30 cellular contexts compared by ENCODE assay signal in the genomic region with DNA sequence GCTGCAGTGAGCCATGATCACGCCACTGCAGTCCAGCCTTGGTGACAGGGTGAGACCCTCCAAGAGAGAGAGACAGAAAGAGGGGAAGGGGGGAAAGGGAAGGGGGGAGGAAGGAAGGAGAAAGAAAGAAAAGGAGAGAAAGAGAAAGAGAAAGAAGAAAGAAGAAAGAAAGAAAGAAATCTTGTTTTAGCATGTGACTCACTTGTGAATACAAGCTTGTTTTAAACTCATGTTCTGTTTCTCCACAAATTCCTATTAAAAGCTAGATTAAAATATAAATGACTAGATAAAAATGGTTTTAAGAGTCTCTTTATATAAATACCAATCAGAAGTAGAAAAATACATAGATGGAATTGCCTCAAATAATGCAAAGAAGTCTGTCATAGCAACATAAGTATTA. TPM values are rescaled to one million over a fixed set of nuclear protein-coding genes. Genes with fewer than 3 reads are reported as not detected.
DNase-seq lines count a peak whose midpoint lies in the region; ATAC-seq, FAIRE-seq and TF ChIP-seq lines count a peak whose summit lies in the region.
"Had no signal": no experiment of that assay in that cellular context is flagged by ENCODE, and none has a peak within 500 bp of the region (broad histone marks: within the 10 kb centered on the region; RNA-seq: fewer than 3 reads in every experiment).

No MANE protein-coding gene starts in this region.

- H3K4me3 ChIP-seq in HepG2 (replicated peaks in 1 of 3; ENCODE audit: insufficient read depth in 1 of 3, low read depth in 2 of 3, low read length in 3 of 3) (no peak overlapping the region), right lobe of liver (no peak overlapping the region), K562 (no peak overlapping the region), osteoblast (ENCODE audit: insufficient read depth, low read length) (no peak overlapping the region)
- H3K4me3 ChIP-seq: BLaER1, GM12878 had no signal

- intact Hi-C loops in HepG2 (cut with micrococcal nuclease; ENCODE audit: unreplicated experiment) = no loop called here
- intact Hi-C loops in right lobe of liver (cut with DNase I) = no loop called here
- intact Hi-C loops in K562 (cut with micrococcal nuclease) = no loop called here

- no peak for ATAC-seq in HepG2
- ATAC-seq in right lobe of liver = no peak
- no peak for ATAC-seq in K562
- no peak for ATAC-seq in HG03175 (IDR thresholded peaks at IDR 0.05; ENCODE audit: unreplicated experiment)

- no peaks in the 10 kb centered on the region for H3K4me1 ChIP-seq in HepG2 (ENCODE audit: insufficient read depth, low read length)
- no peaks in the 10 kb centered on the region for H3K4me1 ChIP-seq in right lobe of liver
- no peaks in the 10 kb centered on the region for H3K4me1 ChIP-seq in K562 (replicated peaks in 1 of 2; ENCODE audit: control insufficient read depth in 2 of 2, insufficient read depth in 2 of 2, low read length in 2 of 2)
- no peaks in the 10 kb centered on the region for H3K4me1 ChIP-seq in osteoblast (ENCODE audit: insufficient read depth, low read length)
- H3K4me1 ChIP-seq: BE2C had no signal

- no peaks in the 10 kb centered on the region for H3K79me2 ChIP-seq in HepG2 (ENCODE audit: insufficient read depth, low read length)
- H3K79me2 ChIP-seq in K562 (ENCODE audit: control insufficient read depth, insufficient read depth, low read length) = no peaks in the 10 kb centered on the region
- H3K79me2 ChIP-seq in osteoblast (ENCODE audit: insufficient read depth, low read length) = no peaks in the 10 kb centered on the region

- no peak for TF ChIP-seq CTCF in HepG2 (CRISPR knock-in tag; IDR thresholded peaks at IDR 0.05)
- TF ChIP-seq CTCF in right lobe of liver (IDR thresholded peaks at IDR 0.05) = no peak
- TF ChIP-seq CTCF in K562 (IDR thresholded peaks at IDR 0.05 in 2 of 3, conservative IDR thresholded peaks at IDR 0.05 in 1 of 3; ENCODE audit: insufficient read depth in 2 of 3, low read depth in 1 of 3, low read length in 3 of 3) = no peak
- no peak for TF ChIP-seq CTCF in osteoblast (IDR thresholded peaks at IDR 0.05; ENCODE audit: extremely low read depth, low read depth, low read length)

- H3K36me3 ChIP-seq in HepG2 (replicated peaks in 1 of 2; ENCODE audit: control insufficient read depth in 1 of 2, insufficient read depth in 2 of 2, low read length in 2 of 2) (no peaks in the 10 kb centered on the region), right lobe of liver (no peaks in the 10 kb centered on the region), K562 (ENCODE audit: control insufficient read depth, insufficient read depth, low read length) (no peaks in the 10 kb centered on the region), osteoblast (ENCODE audit: insufficient read depth, low read length) (no peaks in the 10 kb centered on the region)
- H3K36me3 ChIP-seq: BE2C, BLaER1 had no signal

- no peak for TF ChIP-seq POLR2A in HepG2 (IDR thresholded peaks at IDR 0.05; ENCODE audit: insufficient read depth in 1 of 2, low read depth in 2 of 2, low read length in 2 of 2)
- no peak for TF ChIP-seq POLR2A in right lobe of liver (IDR thresholded peaks at IDR 0.05)
- no peak for TF ChIP-seq POLR2A in K562 (conservative IDR thresholded peaks at IDR 0.05)

- in situ Hi-C loops in HepG2 (cut with HindIII; ENCODE audit: extremely low pct_ligation_motif_present, low pct_unique_long_range_greater_than_20kb) (no loop called here), K562 (cut with MboI) (loop anchor here (25.0 kb wide), 2 partner anchors 475 to 1400 kb away; no protein-coding TSS in a partner anchor)

- no peak overlapping the region for H3K4me2 ChIP-seq in HepG2 (ENCODE audit: low read depth, low read length)
- H3K4me2 ChIP-seq in K562 (ENCODE audit: insufficient read depth, low read length) = no peak overlapping the region
- H3K4me2 ChIP-seq in osteoblast (ENCODE audit: insufficient read depth, low read length) = no peak overlapping the region

- H2AFZ ChIP-seq in HepG2 (ENCODE audit: low read length) (no peak overlapping the region), K562 (ENCODE audit: low read depth, low read length) (no peak overlapping the region), osteoblast (ENCODE audit: low read length) (no peak overlapping the region)

- WGBS in HepG2 (ENCODE audit: low lambda C conversion rate) = 4% methylated on average over 1 of the region's 1 CpG
- 60% methylated on average over 1 of the region's 1 CpG for WGBS in right lobe of liver (ENCODE audit: insufficient coverage, low coverage, low lambda C conversion rate, missing lambda C conversion rate)
- WGBS in K562 (ENCODE audit: insufficient coverage, low coverage, missing lambda C conversion rate) = 0% methylated on average over 1 of the region's 1 CpG

- no peaks in the 10 kb centered on the region for H4K20me1 ChIP-seq in HepG2 (ENCODE audit: insufficient read depth, low read length)
- H4K20me1 ChIP-seq in K562 (replicated peaks; ENCODE audit: control insufficient read depth, insufficient read depth, low read length) = no peaks in the 10 kb centered on the region
- no peaks in the 10 kb centered on the region for H4K20me1 ChIP-seq in osteoblast (ENCODE audit: insufficient read depth, low read length)
- H4K20me1 ChIP-seq: BLaER1 had no signal

- H3K27ac ChIP-seq in HepG2 (ENCODE audit: extremely low read length, insufficient read depth, low read length) (no peak overlapping the region), right lobe of liver (no peak overlapping the region), K562 (ENCODE audit: extremely low read depth, low read depth, low read length) (no peak overlapping the region), osteoblast (ENCODE audit: low read depth, low read length) (no peak overlapping the region)
- H3K27ac ChIP-seq: BLaER1 had no signal

- FAIRE-seq in HepG2 (lab: Jason Lieb, UNC) = no peak
- FAIRE-seq in K562 (lab: Jason Lieb, UNC) = no peak
- no peak for FAIRE-seq in frontal cortex (lab: Jason Lieb, UNC)
- FAIRE-seq: A204.1, GM12878, GM12892, GM18507 had no signal

- POLR2A ChIA-PET in HepG2 (lab: Yijun Ruan, JAX) = no interaction called here
- POLR2A ChIA-PET in K562 (lab: Yijun Ruan, JAX) = no interaction called here

- no peaks in the 10 kb centered on the region for H3K9me1 ChIP-seq in K562 (ENCODE audit: control insufficient read depth, insufficient read depth, low read length)

- no peak for DNase-seq in HepG2 (ENCODE audit: low spot score)
- no peak for DNase-seq in right lobe of liver
- no peak for DNase-seq in K562 (ENCODE audit: extremely low read depth in 1 of 4, low spot score in 3 of 4)
- DNase-seq in osteoblast (ENCODE audit: insufficient read length, low spot score, missing footprints) = peak; percentile 52
- DNase-seq in frontal cortex (ENCODE audit: low spot score in 2 of 2) = no peak
- DNase-seq: 8988T; ACHN; BE2C; C1 segment of cervical spinal cord; CD4-positive, alpha-beta memory T cell; CD4-positive, CD25-positive, alpha-beta regulatory T cell; CD8-positive, alpha-beta memory T cell; COR-L47; DMS 273 treated with DMSO at 0.1 percent for 48 hours; DMS153; DMS53; DMS79; DND-41; EL; GDM1 had no signal

- H3K27me3 ChIP-seq in HepG2 (ENCODE audit: control insufficient read depth in 1 of 2, insufficient read depth in 2 of 2, low read length in 2 of 2) = no peaks in the 10 kb centered on the region; a peak in 1 of 5 replicates
- no peaks in the 10 kb centered on the region for H3K27me3 ChIP-seq in right lobe of liver
- peaks cover 16 to 17% of the 10 kb centered on the region in 2 experiments for H3K27me3 ChIP-seq in K562 (ENCODE audit: control insufficient read depth in 2 of 2, insufficient read depth in 2 of 2, low read length in 2 of 2)
- H3K27me3 ChIP-seq in osteoblast (ENCODE audit: insufficient read depth, low read length) = no peaks in the 10 kb centered on the region
- H3K27me3 ChIP-seq: BLaER1 had no signal

- CTCF ChIA-PET in HepG2 (lab: Yijun Ruan, JAX; ENCODE audit: low intra/inter-chr PET ratio, low total read pairs) = no interaction called here
- CTCF ChIA-PET in K562 (lab: Yijun Ruan, JAX; ENCODE audit: low intra/inter-chr PET ratio) = no interaction called here

- H3K9ac ChIP-seq in HepG2 (ENCODE audit: insufficient read depth, low read depth, low read length) = no peak overlapping the region
- no peak overlapping the region for H3K9ac ChIP-seq in K562 (ENCODE audit: insufficient read depth in 1 of 2, low read depth in 2 of 2, low read length in 2 of 2)
- H3K9ac ChIP-seq: BLaER1 had no signal

- no TSS peak for BruUV-seq in HepG2 (replicated peaks; lab: Mats Ljungman, UMichigan)
- BruUV-seq in K562 (replicated peaks; lab: Mats Ljungman, UMichigan) = no TSS peak

- TF ChIP-seq RAD21 in HepG2 (CRISPR knock-in tag; IDR thresholded peaks at IDR 0.05) = no peak
- TF ChIP-seq RAD21 in K562 (CRISPR knock-in tag; conservative IDR thresholded peaks at IDR 0.05 in 1 of 2, IDR thresholded peaks at IDR 0.05 in 1 of 2) = no peak

- H3K9me3 ChIP-seq in HepG2 (ENCODE audit: low read length) (no peaks in the 10 kb centered on the region), right lobe of liver (no peaks in the 10 kb centered on the region), K562 (replicated peaks; ENCODE audit: control insufficient read depth, insufficient read depth, low read depth, low read length) (0 out of 2 replicates have a peak, but pooled peaks cover 1% of the 10 kb centered on the region), osteoblast (ENCODE audit: low read depth, low read length) (no peaks in the 10 kb centered on the region)
- H3K9me3 ChIP-seq: BE2C had no signal

- TF ChIP-seq EP300 in HepG2 (IDR thresholded peaks at IDR 0.05; ENCODE audit: low read depth in 2 of 2, low read length in 2 of 2) (no peak), HepG2 (CRISPR knock-in tag; IDR thresholded peaks at IDR 0.05; ENCODE audit: borderline replicate concordance) (no peak), K562 (IDR thresholded peaks at IDR 0.05; ENCODE audit: low read length) (no peak)

RNA-seq across cellular contexts. Expression of a gene that starts 51.0 kb away (rescaled TPM):
- total RNA-seq in HepG2 (2016; rRNA removed; fragmentation: Illumina TruSeq; extraction: Trizol) (not detected in 2 replicates), right lobe of liver (1 to 10 TPM; 1.2 to 4.3 (median 2.4) TPM), K562 (2014; rRNA removed) (not detected in 2 replicates), K562 (2014; rRNA removed; fragmentation: Illumina TruSeq; extraction: Trizol) (not detected in 2 replicates), K562 (2015; rRNA removed; fragmentation: Illumina TruSeq; extraction: Trizol) (not detected in 2 replicates), K562 (2021) (not detected in 2 replicates), osteoblast (not detected in 2 replicates), frontal cortex (2.9 TPM)
- total RNA-seq in HepG2 (2016; cell fraction: cytosol; rRNA removed; fragmentation: Illumina TruSeq; extraction: Trizol; ENCODE audit: low read depth) = not detected in 2 replicates
- total RNA-seq in HepG2 (2016; cell fraction: insoluble cytoplasmic fraction; rRNA removed; fragmentation: Illumina TruSeq; extraction: Trizol) = not detected in 2 replicates
- not detected in 2 replicates for total RNA-seq in HepG2 (2016; cell fraction: membrane; rRNA removed; fragmentation: Illumina TruSeq; extraction: Trizol)
- total RNA-seq in HepG2 (2016; cell fraction: nucleus; rRNA removed; fragmentation: Illumina TruSeq; extraction: Trizol) = not detected in 2 replicates
- polyA plus RNA-seq in HepG2 (2011; rRNA removed) (not detected in 2 replicates), K562 (2011; rRNA removed) (not detected in 2 replicates), K562 (2014; fragmentation: Illumina TruSeq; extraction: Trizol) (not detected in 2 replicates), K562 (2014; fragmentation: Nextera tagmentation; extraction: Ambion mirVana) (under 1 TPM; 0.08 to 0.20 TPM), K562 (2014; rRNA removed) (not detected in 2 replicates)
- not detected in 2 replicates for polyA plus RNA-seq in HepG2 (2011; cell fraction: cytosol; rRNA removed)
- not detected in 2 replicates for polyA plus RNA-seq in HepG2 (2011; cell fraction: nucleus; rRNA removed)
- polyA plus RNA-seq in HepG2 (2012) = not detected in 2 replicates
- polyA plus RNA-seq in HepG2 (2016; cell fraction: cytosol; fragmentation: Illumina TruSeq; extraction: Trizol; ENCODE audit: low read depth) = not detected in 2 replicates
- not detected in 2 replicates for polyA plus RNA-seq in HepG2 (2016; cell fraction: insoluble cytoplasmic fraction; fragmentation: Illumina TruSeq; extraction: Trizol; ENCODE audit: low read depth)
- polyA plus RNA-seq in HepG2 (2016; cell fraction: membrane; fragmentation: Illumina TruSeq; extraction: Trizol; ENCODE audit: low read depth) = not detected in 2 replicates
- polyA plus RNA-seq in HepG2 (2016; cell fraction: nucleus; fragmentation: Illumina TruSeq; extraction: Trizol; ENCODE audit: insufficient read depth, low read depth) = not detected in 2 replicates
- not detected in 2 replicates for polyA minus RNA-seq in HepG2 (2011; rRNA and poly(A)+ RNA removed; ENCODE audit: low replicate concordance)
- not detected in 2 replicates for polyA minus RNA-seq in HepG2 (2011; cell fraction: cytosol; rRNA and poly(A)+ RNA removed)
- polyA minus RNA-seq in HepG2 (2011; cell fraction: nucleus; rRNA and poly(A)+ RNA removed) = not detected in 2 replicates
- not detected in 2 replicates for total RNA-seq in K562 (2011; cell fraction: chromatin; rRNA removed; ENCODE audit: low replicate concordance)
- not detected in 2 replicates for total RNA-seq in K562 (2011; cell fraction: nucleolus; rRNA removed)
- total RNA-seq in K562 (2011; cell fraction: nucleoplasm; rRNA removed) = not detected in 2 replicates
- polyA plus RNA-seq in K562 (2011; cell fraction: cytosol; rRNA removed) = not detected in 2 replicates
- not detected in 2 replicates for polyA plus RNA-seq in K562 (2011; cell fraction: nucleus; rRNA removed)
- not detected in 2 replicates for polyA plus RNA-seq in K562 (2012)
- polyA minus RNA-seq in K562 (2011; rRNA and poly(A)+ RNA removed) = not detected in 2 replicates
- not detected in 2 replicates for polyA minus RNA-seq in K562 (2011; cell fraction: cytosol; rRNA and poly(A)+ RNA removed)
- not detected in 2 replicates for polyA minus RNA-seq in K562 (2011; cell fraction: nucleus; rRNA and poly(A)+ RNA removed)
- total RNA-seq: A673; CD4-positive, CD25-positive, alpha-beta regulatory T cell; Daoy; G401 had no signal
- polyA plus RNA-seq: AG04450 had no signal
